32 cellular contexts compared by ENCODE assay signal in the genomic region with DNA sequence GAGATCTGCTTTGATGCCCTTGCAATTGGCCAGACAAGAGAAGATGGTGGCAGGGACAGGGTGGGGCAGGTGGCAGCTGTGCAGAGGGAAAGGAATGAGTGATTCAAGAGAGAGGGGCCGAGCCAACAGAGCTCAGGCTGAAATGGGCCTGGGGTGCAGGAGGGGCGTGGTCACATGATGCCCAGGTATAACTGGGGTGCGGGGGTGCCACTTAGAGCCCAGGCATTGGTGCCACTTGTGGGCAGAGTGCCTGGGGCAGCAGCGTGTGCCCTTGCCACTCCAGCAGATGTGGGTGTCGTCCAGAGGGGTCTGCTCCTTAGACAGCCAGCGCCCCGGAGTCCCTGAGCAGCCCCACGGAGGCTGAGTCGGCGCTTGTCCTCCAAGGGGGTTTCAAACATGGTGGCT.
"Had no signal": no experiment of that assay in that cellular context is flagged by ENCODE, and none has a peak within 500 bp of the region (broad histone marks: within the 10 kb centered on the region; RNA-seq: fewer than 3 reads in every experiment).

No MANE protein-coding gene starts in this region.

- H3K27me3 ChIP-seq: colonic mucosa, tibial nerve had no signal

- H3K36me3 ChIP-seq: colonic mucosa, esophagus squamous epithelium, heart right ventricle, left lung, stomach, tibial nerve, WERI-Rb-1 had no signal

- DNase-seq: activated CD4-positive, alpha-beta memory T cell treated with anti-CD3 and anti-CD28 coated beads, Interleukin-2, amount 10 ng/mL, durations not matched to agents 7 days and 5 days; activated CD4-positive, alpha-beta T cell treated with anti-CD3 and anti-CD28 coated beads, Interleukin-2, amount 10 ng/mL, durations not matched to agents 24 days and 14 days; activated CD8-positive, alpha-beta memory T cell treated with anti-CD3 and anti-CD28 coated beads, Interleukin-2, amount 50 U/mL, for 48 hours; activated naive CD4-positive, alpha-beta T cell treated with Interleukin-2 at 50 U/mL for 16 hours; activated T-cell treated with anti-CD3 and anti-CD28 coated beads, Interleukin-2, amount 50 U/mL, for 48 hours; anterior cingulate cortex; colonic mucosa; effector CD8-positive, alpha-beta T cell; esophagus squamous epithelium; foreskin melanocyte; heart right ventricle; kidney glomerular epithelial cell; left lung; mammary epithelial cell; occipital lobe; stimulated activated CD4-positive, alpha-beta T cell treated with anti-CD3 and anti-CD28 coated beads, Interleukin-1b, Interleukin-23, amount 100 ng/mL, for 48 hours; stimulated activated CD4-positive, alpha-beta T cell treated with anti-CD3 and anti-CD28 coated beads, Interleukin-4, amount 100 ng/mL, for 4 hours; stimulated activated CD8-positive, alpha-beta memory T cell treated with anti-CD3 and anti-CD28 coated beads, Interleukin-4, amount 100 ng/mL, for 48 hours; stimulated activated naive B cell treated with anti-CD40 and anti-IgM and Interleukin-4, amounts not matched to agents 10 μg/mL and 1 μg/mL and 100 μg/mL, for 72 hours; stomach; T-helper 17 cell; T1000; WERI-Rb-1 had no signal

- H3K27ac Mint-ChIP-seq: activated CD4-positive, alpha-beta memory T cell treated with anti-CD3 and anti-CD28 coated beads, Interleukin-2, amount 10 ng/mL, durations not matched to agents 7 days and 5 days; activated CD4-positive, alpha-beta T cell treated with anti-CD3 and anti-CD28 coated beads, Interleukin-2, amount 10 ng/mL, durations not matched to agents 24 days and 14 days; activated naive CD8-positive, alpha-beta T cell; activated T-helper 2 cell treated with anti-CD3 and anti-CD28 coated beads, Interferon-gamma antibody, Interleukin-2, Interleukin-4, amounts not matched to agents 10 μg/mL and 5 μg/mL and 100 μg/mL, durations not matched to agents 14 hours and 24 hours and 36 hours; stimulated activated naive B cell treated with anti-CD40 and anti-IgM and Interleukin-4, amounts not matched to agents 10 μg/mL and 1 μg/mL and 100 μg/mL, for 72 hours; T-helper 17 cell had no signal

- H3K36me3 Mint-ChIP-seq: activated naive CD8-positive, alpha-beta T cell; stimulated activated naive B cell treated with anti-CD40 and anti-IgM and Interleukin-4, amounts not matched to agents 10 μg/mL and 1 μg/mL and 100 μg/mL, for 72 hours had no signal

- H2AFZ ChIP-seq: parathyroid adenoma had no signal

- H3K9me3 ChIP-seq: colonic mucosa, esophagus squamous epithelium, left lung, stomach, tibial nerve had no signal

- H3K4me3 Mint-ChIP-seq: activated CD4-positive, alpha-beta memory T cell treated with anti-CD3 and anti-CD28 coated beads, Interleukin-2, amount 10 ng/mL, durations not matched to agents 7 days and 5 days; activated CD4-positive, alpha-beta T cell treated with anti-CD3 and anti-CD28 coated beads, Interleukin-2, amount 10 ng/mL, durations not matched to agents 24 days and 14 days; activated naive CD8-positive, alpha-beta T cell; stimulated activated naive B cell treated with anti-CD40 and anti-IgM and Interleukin-4, amounts not matched to agents 10 μg/mL and 1 μg/mL and 100 μg/mL, for 72 hours; T-helper 17 cell had no signal

- H3K4me1 ChIP-seq: colonic mucosa had no signal

- H3K9me3 Mint-ChIP-seq: activated CD4-positive, alpha-beta memory T cell treated with anti-CD3 and anti-CD28 coated beads, Interleukin-2, amount 10 ng/mL, durations not matched to agents 7 days and 5 days; activated CD4-positive, alpha-beta T cell treated with anti-CD3 and anti-CD28 coated beads, Interleukin-2, amount 10 ng/mL, durations not matched to agents 24 days and 14 days; activated T-helper 2 cell treated with anti-CD3 and anti-CD28 coated beads, Interferon-gamma antibody, Interleukin-2, Interleukin-4, amounts not matched to agents 10 μg/mL and 5 μg/mL and 100 μg/mL, durations not matched to agents 14 hours and 24 hours and 36 hours had no signal

- H3K27ac ChIP-seq: colonic mucosa, epithelial cell of prostate, esophagus squamous epithelium, heart right ventricle, left lung, parathyroid adenoma, skin epidermis, stomach, tibial nerve, WERI-Rb-1 had no signal

- H3K79me2 ChIP-seq: parathyroid adenoma had no signal

- H3K27me3 Mint-ChIP-seq: activated CD4-positive, alpha-beta memory T cell treated with anti-CD3 and anti-CD28 coated beads, Interleukin-2, amount 10 ng/mL, durations not matched to agents 7 days and 5 days; activated CD4-positive, alpha-beta T cell treated with anti-CD3 and anti-CD28 coated beads, Interleukin-2, amount 10 ng/mL, durations not matched to agents 24 days and 14 days had no signal

- H3K9ac ChIP-seq: parathyroid adenoma had no signal

- H3K4me3 ChIP-seq: colonic mucosa, esophagus squamous epithelium, heart right ventricle, left lung, skin epidermis, stomach, tibial nerve had no signal

- ATAC-seq: activated CD4-positive, CD25-positive, alpha-beta regulatory T cell treated with anti-CD3 and anti-CD28 coated beads, Interleukin-2, amount 50 U/mL, for 24 hours; heart right ventricle; left lung; right cardiac atrium; SK-N-SH treated with all-trans-retinoic acid at 6 μM for 48 hours; stimulated activated naive B cell treated with anti-CD40 and anti-IgM and Interleukin-4, amounts not matched to agents 10 μg/mL and 1 μg/mL and 100 μg/mL, for 72 hours; T-helper 17 cell had no signal
